In the genomic region with DNA sequence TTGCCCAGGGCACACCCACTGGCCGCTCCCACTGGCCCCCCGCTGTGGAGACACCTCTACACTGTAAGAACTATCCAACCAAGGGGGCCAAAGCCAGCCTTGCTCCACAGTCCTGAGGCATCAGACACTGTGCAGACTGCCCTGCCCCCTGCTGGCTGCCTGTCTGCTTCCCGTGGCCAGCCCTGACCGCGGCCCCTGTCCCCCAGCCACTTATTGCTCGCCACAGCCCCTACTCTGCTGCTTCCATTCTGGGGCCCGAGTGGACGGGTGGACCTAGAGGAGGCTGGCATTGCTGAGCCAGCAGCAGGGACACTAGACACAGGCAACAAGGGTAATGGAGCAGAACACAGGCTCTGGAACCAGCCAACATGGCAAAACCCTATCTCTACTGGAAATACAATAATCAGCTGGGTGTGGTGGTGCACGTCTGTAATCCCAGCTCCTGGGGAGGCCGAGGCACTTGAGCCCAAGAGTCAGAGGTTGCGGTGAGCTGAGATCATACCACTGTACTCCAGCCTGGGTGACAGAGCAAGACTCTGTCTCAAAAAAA, we compare ENCODE assay signal across 8 cellular contexts. TPM values are rescaled to one million over a fixed set of nuclear protein-coding genes. Genes with fewer than 3 reads are reported as not detected.
DNase-seq lines count a peak whose midpoint lies in the region; ATAC-seq and TF ChIP-seq lines count a peak whose summit lies in the region.

No MANE protein-coding gene starts in this region.

- peaks cover 8% of the 10 kb centered on the region for H3K4me1 Mint-ChIP-seq in CD14-positive monocyte
- peaks cover 3% of the 10 kb centered on the region; the same call in 2 of the 3 replicates for H3K4me1 Mint-ChIP-seq in GM23338
- H3K4me1 Mint-ChIP-seq in T-cell, result peaks cover 0 to 6% (median 4%) of the 10 kb centered on the region in 3 donors
- H3K4me1 Mint-ChIP-seq in brain, result no peaks in the 10 kb centered on the region

- POLR2A ChIA-PET in T-cell (lab: Charles Lee), result no interaction called here

- H3K36me3 ChIP-seq in GM23338 (ENCODE audit: insufficient read depth), result no peaks in the 10 kb centered on the region
- H3K36me3 ChIP-seq in right lobe of liver, result no peaks in the 10 kb centered on the region

- H3K4me3 ChIP-seq in GM23338 (no peak overlapping the region), right lobe of liver (no peak overlapping the region)

- no peaks in the 10 kb centered on the region for H3K79me2 ChIP-seq in GM23338 (replicated peaks; ENCODE audit: insufficient read depth)

- TF ChIP-seq POLR2A in right lobe of liver (IDR thresholded peaks at IDR 0.05), result no peak

- H3K27ac Mint-ChIP-seq in CD14-positive monocyte (peak overlapping the region in 6 of 7 donors; percentile 31 to 84 (median 76)), GM23338 (no peak overlapping the region; the same call in 1 of the 2 replicates), T-cell (no peak overlapping the region), brain (no peak overlapping the region)

- ATAC-seq in GM23338 (peak; percentile 97), T-cell (replicated peaks in 1 of 4) (peak; percentile 43 to 66 (median 60)), right lobe of liver (peak; percentile 70 to 90 (median 82))

- H3K4me1 ChIP-seq in GM23338 (ENCODE audit: insufficient read depth), result no peaks in the 10 kb centered on the region
- no peaks in the 10 kb centered on the region for H3K4me1 ChIP-seq in right lobe of liver

- no peak overlapping the region for H2AFZ ChIP-seq in GM23338

- no peaks in the 10 kb centered on the region for H3F3A ChIP-seq in GM23338 (replicated peaks; ENCODE audit: low read depth)

- TF ChIP-seq CTCF in CD14-positive monocyte (IDR thresholded peaks at IDR 0.05) (peak; percentile 88), GM23338 (conservative IDR thresholded peaks at IDR 0.05; ENCODE audit: low read depth in 2 of 2) (peak; percentile 65 to 89), brain (conservative IDR thresholded peaks at IDR 0.05) (peak; percentile 2 to 53), right lobe of liver (IDR thresholded peaks at IDR 0.05) (peak; percentile 36 to 65 (median 50))

- no peaks in the 10 kb centered on the region for H4K20me1 ChIP-seq in GM23338 (replicated peaks; ENCODE audit: insufficient read depth)

- peak overlapping the region; percentile 77 to 90 for H3K4me3 Mint-ChIP-seq in CD14-positive monocyte
- H3K4me3 Mint-ChIP-seq in GM23338, result no peak overlapping the region
- H3K4me3 Mint-ChIP-seq in T-cell, result no peak overlapping the region
- no peak overlapping the region for H3K4me3 Mint-ChIP-seq in brain

- H3K27ac ChIP-seq in GM23338 (ENCODE audit: low read depth), result no peak overlapping the region
- no peak overlapping the region for H3K27ac ChIP-seq in right lobe of liver

- WGBS in right lobe of liver (ENCODE audit: insufficient coverage, low coverage, low lambda C conversion rate, missing lambda C conversion rate), result 66% methylated on average over 7 of the region's 11 CpGs

- CTCF ChIA-PET in T-cell (lab: Charles Lee), result interaction anchor here (0.6 to 1.7 kb wide), 3 partner anchors 22 to 149 kb away, joined by 5 to 6 read pairs (median 5); no protein-coding TSS in a partner anchor

- H3K36me3 Mint-ChIP-seq in CD14-positive monocyte, result peaks cover 0 to 3% of the 10 kb centered on the region in 2 donors
- no peaks in the 10 kb centered on the region for H3K36me3 Mint-ChIP-seq in GM23338 (ENCODE audit: low read depth)
- H3K36me3 Mint-ChIP-seq in T-cell, result no peaks in the 10 kb centered on the region
- no peaks in the 10 kb centered on the region for H3K36me3 Mint-ChIP-seq in brain

- H3K9me3 ChIP-seq in right lobe of liver, result no peaks in the 10 kb centered on the region

- H3K9me3 Mint-ChIP-seq in CD14-positive monocyte (peaks cover 0 to 2% (median 0%) of the 10 kb centered on the region in 7 donors), GM23338 (no peaks in the 10 kb centered on the region), T-cell (no peaks in the 10 kb centered on the region), brain (no peaks in the 10 kb centered on the region)

- H3K27me3 ChIP-seq in GM23338 (ENCODE audit: insufficient read depth), result no peaks in the 10 kb centered on the region
- H3K27me3 ChIP-seq in right lobe of liver, result no peaks in the 10 kb centered on the region

- no peaks in the 10 kb centered on the region for H3K9me2 ChIP-seq in GM23338 (ENCODE audit: insufficient read depth)

- DNase-seq in CD14-positive monocyte (ENCODE audit: low spot score), result no peak
- peak; percentile 76 for DNase-seq in GM23338 (ENCODE audit: low spot score)
- peak in 18 of 34 experiments; percentile 10 to 52 (median 26) for DNase-seq in T-cell
- DNase-seq in right lobe of liver, result peak; percentile 60 to 68 (median 64)
- DNase-seq in stimulated activated CD8-positive, alpha-beta memory T cell treated with anti-CD3 and anti-CD28 coated beads, Interleukin-4, amount 100 ng/mL, for 4 hours (ENCODE audit: low read depth in 2 of 2, low spot score in 1 of 2), result peak; percentile 15 to 32
- DNase-seq in effector CD8-positive, alpha-beta T cell (lab: John Stamatoyannopoulos, UW), result no peak
- no peak for DNase-seq in NCI-H1105 treated with DMSO at 0.1 percent for 48 hours (lab: John Stamatoyannopoulos, UW)

- intact Hi-C loops in CD14-positive monocyte (cut with micrococcal nuclease) (loop anchor here in 1 of 2 donors (10.0 kb wide), 1 partner anchor 164 kb away; no protein-coding TSS in a partner anchor), right lobe of liver (cut with DNase I) (no loop called here)

- H3K4me2 ChIP-seq in GM23338, result no peak overlapping the region

- H3K27me3 Mint-ChIP-seq in CD14-positive monocyte (ENCODE audit: low read depth in 3 of 3), result peaks cover 0 to 1% (median 0%) of the 10 kb centered on the region in 3 donors
- peaks cover 3% of the 10 kb centered on the region for H3K27me3 Mint-ChIP-seq in GM23338 (ENCODE audit: insufficient read depth, low read depth, poor library complexity)
- H3K27me3 Mint-ChIP-seq in T-cell, result no peaks in the 10 kb centered on the region
- H3K27me3 Mint-ChIP-seq in brain, result peaks cover 3% of the 10 kb centered on the region

TF ChIP-seq in GM23338, 12 proteins besides CTCF, POLR2A, EP300 and RAD21 (continues in another document):
- no peak for TF ChIP-seq EZH2phosphoT487 (IDR thresholded peaks at IDR 0.05; ENCODE audit: unreplicated experiment)
- TF ChIP-seq POLR2AphosphoS5 (IDR thresholded peaks at IDR 0.05; ENCODE audit: low read depth), result no peak
- TF ChIP-seq NANOG (IDR thresholded peaks at IDR 0.05; ENCODE audit: borderline replicate concordance), result no peak
- TF ChIP-seq ZNF114 (CRISPR knock-in tag; IDR thresholded peaks at IDR 0.05), result no peak
- TF ChIP-seq CREB1 (CRISPR knock-in tag; IDR thresholded peaks at IDR 0.05; ENCODE audit: low read depth), result no peak
- no peak for TF ChIP-seq JUNB (IDR thresholded peaks at IDR 0.05; ENCODE audit: unreplicated experiment)
- no peak for TF ChIP-seq EZH2 (IDR thresholded peaks at IDR 0.05; ENCODE audit: low read depth, unreplicated experiment)
- TF ChIP-seq REST (IDR thresholded peaks at IDR 0.05; ENCODE audit: unreplicated experiment), result no peak
- TF ChIP-seq ZNF331 (CRISPR knock-in tag; IDR thresholded peaks at IDR 0.05; ENCODE audit: low read depth), result no peak
- TF ChIP-seq ETS1 (IDR thresholded peaks at IDR 0.05), result no peak
- no peak for TF ChIP-seq STAT1 (IDR thresholded peaks at IDR 0.05; ENCODE audit: unreplicated experiment)

RNA-seq across cellular contexts. Expression of gene LRRC37A3, which starts 19.7 kb away (rescaled TPM):
- polyA plus RNA-seq in CD14-positive monocyte, result under 1 TPM; 0.31 to 0.56 TPM
- 5.6 and 7.3 TPM in 2 replicates for total RNA-seq in GM23338 (2014; rRNA removed; shearing (Covaris generic))
- polyA plus RNA-seq in GM23338 (2016; fragmentation: Nextera tagmentation; extraction: Ambion mirVana), result 3.5 and 3.9 TPM in 2 replicates
- 10 to 100 TPM in 4 of 5 donors, 1 to 10 TPM in 1; 9.2 to 65.8 (median 14.0) TPM for total RNA-seq in T-cell
- polyA plus RNA-seq in brain (ENCODE audit: insufficient read depth, low read depth, low replicate concordance), result 2.7 TPM
- total RNA-seq in right lobe of liver, result 1 to 10 TPM; 2.0 to 4.2 (median 3.5) TPM

Comparison
In these comparisons a context has a peak if more than half of its experiments do, and no peak if none do; other contexts are left out.
1. DNase-seq: peak in GM23338 (single experiment), T-cell (18 of 34), right lobe of liver (3 of 3) and stimulated activated CD8-positive, alpha-beta memory T cell treated with anti-CD3 and anti-CD28 coated beads, Interleukin-4, amount 100 ng/mL, for 4 hours (2 of 2); none in CD14-positive monocyte (single experiment), effector CD8-positive, alpha-beta T cell (single experiment) and NCI-H1105 treated with DMSO at 0.1 percent for 48 hours (single experiment).
2. H3K27ac Mint-ChIP-seq: peak in CD14-positive monocyte (6 of 7); none in GM23338 (single experiment), T-cell (0 of 2) and brain (0 of 5).
3. H3K4me3 Mint-ChIP-seq: peak in CD14-positive monocyte (2 of 2); none in GM23338 (single experiment), T-cell (0 of 3) and brain (0 of 5).
4. CTCF ChIP-seq: peak in every context shown above with its lines; median percentile 88 in CD14-positive monocyte; 77 in GM23338; 50 in right lobe of liver; 28 in brain.
5. Peak in every context shown above with its lines, with median percentiles within 50 percentile points of each other: ATAC-seq.